ENCODE assay signal across 1 cellular context in genomic region chr2:10252202-10252601, GRCh38.
TF ChIP-seq lines count a peak whose summit lies in the region.

No MANE protein-coding gene starts in this region.

TF ChIP-seq in K562, 482 proteins besides CTCF, POLR2A, EP300 and RAD21:
- TF ChIP-seq HEY1 (CRISPR knock-in tag; IDR thresholded peaks at IDR 0.05; ENCODE audit: borderline replicate concordance) (no peak), MTA1 (IDR thresholded peaks at IDR 0.05; ENCODE audit: borderline replicate concordance) (no peak), STAT6 (CRISPR knock-in tag; IDR thresholded peaks at IDR 0.05) (no peak), ZNF174 (CRISPR knock-in tag; IDR thresholded peaks at IDR 0.05) (no peak), AFF4 (CRISPR knock-in tag; IDR thresholded peaks at IDR 0.05) (no peak), GABPB2 (CRISPR knock-in tag; conservative IDR thresholded peaks at IDR 0.05) (no peak), ZNF232 (CRISPR knock-in tag; IDR thresholded peaks at IDR 0.05) (no peak), MEF2A (IDR thresholded peaks at IDR 0.05; ENCODE audit: control insufficient read depth, low read depth, low read length) (no peak), ZNF695 (CRISPR knock-in tag; IDR thresholded peaks at IDR 0.05) (no peak), FOXJ2 (tag; IDR thresholded peaks at IDR 0.05) (no peak), TCF7L2 (IDR thresholded peaks at IDR 0.05; ENCODE audit: low read depth, low read length) (no peak), CAMTA2 (CRISPR knock-in tag; conservative IDR thresholded peaks at IDR 0.05) (no peak), ZBTB7A (IDR thresholded peaks at IDR 0.05; ENCODE audit: borderline replicate concordance, control insufficient read depth, low read depth, low read length) (no peak), ZBTB11 (CRISPR knock-in tag; IDR thresholded peaks at IDR 0.05) (no peak), TFAM (CRISPR knock-in tag; conservative IDR thresholded peaks at IDR 0.05) (no peak), KDM4B (IDR thresholded peaks at IDR 0.05; ENCODE audit: borderline replicate concordance in 2 of 2, low read depth in 1 of 2) (no peak), TCF3 (CRISPR knock-in tag; IDR thresholded peaks at IDR 0.05) (no peak), SLC30A9 (CRISPR knock-in tag; IDR thresholded peaks at IDR 0.05) (no peak), BRCA1 (IDR thresholded peaks at IDR 0.05) (no peak), BRCA1 (CRISPR knock-in tag; IDR thresholded peaks at IDR 0.05) (no peak)
